ENCODE assay signal across 8 cellular contexts in the genomic region with DNA sequence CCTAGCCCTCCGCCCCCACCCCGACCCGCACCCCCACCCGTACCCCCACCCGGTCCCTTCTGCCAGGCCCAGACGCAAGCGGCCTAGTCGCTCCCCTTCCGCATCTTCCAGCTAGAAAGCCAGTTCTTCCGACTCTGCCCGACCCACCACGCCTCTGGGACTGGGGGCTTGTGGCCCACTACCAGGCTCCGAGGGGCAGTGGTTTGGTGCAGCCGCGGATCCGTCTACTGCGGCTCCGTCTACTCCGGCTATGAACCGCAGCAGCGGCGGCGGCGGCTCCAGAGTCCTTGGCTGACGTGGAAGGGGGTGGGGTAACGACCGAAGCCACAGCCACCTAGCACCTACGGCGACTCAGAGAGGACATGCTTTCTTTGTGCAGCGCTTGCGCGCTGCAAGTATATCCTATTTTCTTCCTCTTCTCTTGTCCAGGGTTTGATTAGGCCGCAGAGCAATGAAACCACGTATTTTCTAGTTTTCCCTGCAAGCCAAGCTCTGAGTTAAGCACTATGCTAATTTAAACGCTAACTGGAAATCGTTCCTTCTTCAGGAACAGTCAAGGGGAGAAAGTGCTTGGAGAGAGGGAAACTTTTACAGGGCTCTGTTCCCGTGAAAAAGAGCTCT. TPM values are rescaled to one million over a fixed set of nuclear protein-coding genes. Genes with fewer than 3 reads are reported as not detected.
DNase-seq lines count a peak whose midpoint lies in the region; ATAC-seq and TF ChIP-seq lines count a peak whose summit lies in the region.

A gene with protein sequence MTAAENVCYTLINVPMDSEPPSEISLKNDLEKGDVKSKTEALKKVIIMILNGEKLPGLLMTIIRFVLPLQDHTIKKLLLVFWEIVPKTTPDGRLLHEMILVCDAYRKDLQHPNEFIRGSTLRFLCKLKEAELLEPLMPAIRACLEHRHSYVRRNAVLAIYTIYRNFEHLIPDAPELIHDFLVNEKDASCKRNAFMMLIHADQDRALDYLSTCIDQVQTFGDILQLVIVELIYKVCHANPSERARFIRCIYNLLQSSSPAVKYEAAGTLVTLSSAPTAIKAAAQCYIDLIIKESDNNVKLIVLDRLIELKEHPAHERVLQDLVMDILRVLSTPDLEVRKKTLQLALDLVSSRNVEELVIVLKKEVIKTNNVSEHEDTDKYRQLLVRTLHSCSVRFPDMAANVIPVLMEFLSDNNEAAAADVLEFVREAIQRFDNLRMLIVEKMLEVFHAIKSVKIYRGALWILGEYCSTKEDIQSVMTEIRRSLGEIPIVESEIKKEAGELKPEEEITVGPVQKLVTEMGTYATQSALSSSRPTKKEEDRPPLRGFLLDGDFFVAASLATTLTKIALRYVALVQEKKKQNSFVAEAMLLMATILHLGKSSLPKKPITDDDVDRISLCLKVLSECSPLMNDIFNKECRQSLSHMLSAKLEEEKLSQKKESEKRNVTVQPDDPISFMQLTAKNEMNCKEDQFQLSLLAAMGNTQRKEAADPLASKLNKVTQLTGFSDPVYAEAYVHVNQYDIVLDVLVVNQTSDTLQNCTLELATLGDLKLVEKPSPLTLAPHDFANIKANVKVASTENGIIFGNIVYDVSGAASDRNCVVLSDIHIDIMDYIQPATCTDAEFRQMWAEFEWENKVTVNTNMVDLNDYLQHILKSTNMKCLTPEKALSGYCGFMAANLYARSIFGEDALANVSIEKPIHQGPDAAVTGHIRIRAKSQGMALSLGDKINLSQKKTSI (minus strand): TSS at position 252 of the 621 bp plus-strand sequence. CDS start 883 bp downstream, outside the sequence.

- DNase-seq in Calu3 (peak; percentile 91), epidermal melanocyte (ENCODE audit: insufficient read length, low spot score) (peak; percentile 74)
- peak; percentile 88 for DNase-seq in activated CD8-positive, alpha-beta memory T cell treated with anti-CD3 and anti-CD28 coated beads, Interleukin-2, amount 50 U/mL, for 4 hours
- DNase-seq in stimulated activated CD8-positive, alpha-beta memory T cell treated with anti-CD3 and anti-CD28 coated beads, Interleukin-4, amount 100 ng/mL, for 1 hour (ENCODE audit: low read depth in 2 of 2, low spot score in 1 of 2): peak; percentile 83

- peak within 1 kb of the TSS; percentile 12; the same call in 1 of the 2 replicates for H2AFZ ChIP-seq in OCI-LY1 (ENCODE audit: low read length)

- WGBS in HUES64: under 1% methylated on average over 33 of the region's 37 CpGs

- intact Hi-C loops in Calu3 (cut with micrococcal nuclease; ENCODE audit: unreplicated experiment): no loop called here

- H4K20me1 ChIP-seq in OCI-LY1 (ENCODE audit: insufficient read depth, low read length): no peaks in the 10 kb centered on the region

- no TSS peak for BruUV-seq in Calu3 (replicated peaks; lab: Mats Ljungman, UMichigan)

- peaks cover 60% of the 10 kb centered on the region for H3K36me3 Mint-ChIP-seq in Calu3 (ENCODE audit: insufficient read depth, unreplicated experiment)

- H3K9me3 ChIP-seq in HUES64 (ENCODE audit: insufficient read depth, low read depth, low read length): no peaks in the 10 kb centered on the region
- H3K9me3 ChIP-seq in OCI-LY1 (ENCODE audit: low read length): no peaks in the 10 kb centered on the region
- no peaks in the 10 kb centered on the region for H3K9me3 ChIP-seq in mononuclear cell (ENCODE audit: low read depth, low read length)

- H3K9me3 Mint-ChIP-seq in Calu3 (ENCODE audit: low read depth, unreplicated experiment): no peaks in the 10 kb centered on the region

- H3F3A ChIP-seq in OCI-LY1 (ENCODE audit: insufficient read depth, low read length): peaks cover 6% of the 10 kb centered on the region; the same call in 1 of the 2 replicates

- peak within 1 kb of the TSS; percentile 84 for H3K9ac ChIP-seq in HUES64 (ENCODE audit: low read depth, low read length)
- H3K9ac ChIP-seq in OCI-LY1 (ENCODE audit: low read length): peak within 1 kb of the TSS; percentile 73

- H3K79me2 ChIP-seq in OCI-LY1 (ENCODE audit: insufficient read depth, low read length): peaks cover 17% of the 10 kb centered on the region

- H3K27me3 Mint-ChIP-seq in Calu3 (ENCODE audit: unreplicated experiment): no peaks in the 10 kb centered on the region

- TF ChIP-seq CTCF in Calu3 (IDR thresholded peaks at IDR 0.05; ENCODE audit: unreplicated experiment) (no peak), OCI-LY1 (IDR thresholded peaks at IDR 0.05; ENCODE audit: low read length) (no peak)

- H3K4me3 ChIP-seq in HUES64 (ENCODE audit: low read length) (peak within 1 kb of the TSS; percentile 77), OCI-LY1 (ENCODE audit: low read depth, low read length, poor library complexity, severe bottlenecking) (peak within 1 kb of the TSS; percentile 85), mononuclear cell (ENCODE audit: low read length) (peak within 1 kb of the TSS; percentile 71)

- H3K27ac ChIP-seq in HUES64 (ENCODE audit: low read depth, low read length) (peak within 1 kb of the TSS; percentile 79), OCI-LY1 (ENCODE audit: low read depth, low read length, poor library complexity, severe bottlenecking) (peak within 1 kb of the TSS; percentile 21)

- H3K4me1 ChIP-seq in HUES64 (ENCODE audit: insufficient read depth, low read length) (peaks cover 4% of the 10 kb centered on the region), OCI-LY1 (ENCODE audit: insufficient read depth, low read length, severe bottlenecking) (peaks cover 20% of the 10 kb centered on the region), mononuclear cell (ENCODE audit: insufficient read depth, low read length) (peaks cover 16% of the 10 kb centered on the region)

- H3K4me2 ChIP-seq in OCI-LY1 (ENCODE audit: low read length): peak within 1 kb of the TSS; percentile 82

- CTCF ChIA-PET in Calu3 (lab: Charles Lee): interaction anchor here (0.6 to 1.6 kb wide), 4 partner anchors 9 to 145 kb away, joined by 3 to 5 read pairs (median 3); no protein-coding TSS in a partner anchor

- H3K4me1 Mint-ChIP-seq in Calu3 (ENCODE audit: low read depth, unreplicated experiment): no peaks in the 10 kb centered on the region

- no peaks in the 10 kb centered on the region for H3K9me2 ChIP-seq in OCI-LY1 (ENCODE audit: low read depth, low read length)

- peak within 1 kb of the TSS; percentile 79 for H3K4me3 Mint-ChIP-seq in Calu3 (ENCODE audit: low read depth, unreplicated experiment)

- H3K27ac Mint-ChIP-seq in Calu3 (ENCODE audit: unreplicated experiment): peak within 1 kb of the TSS; percentile 67

- peak; percentile 87 for ATAC-seq in GM21447 (IDR thresholded peaks at IDR 0.05; ENCODE audit: unreplicated experiment)

- H3K36me3 ChIP-seq in HUES64 (ENCODE audit: insufficient read depth, low read length) (peaks cover 53% of the 10 kb centered on the region), OCI-LY1 (ENCODE audit: insufficient read depth, low read length) (peaks cover 50% of the 10 kb centered on the region)

- H3K27me3 ChIP-seq in HUES64 (ENCODE audit: insufficient read depth, low read length) (no peaks in the 10 kb centered on the region), OCI-LY1 (ENCODE audit: insufficient read depth, low read length) (no peaks in the 10 kb centered on the region), mononuclear cell (ENCODE audit: insufficient read depth, low read length) (no peaks in the 10 kb centered on the region)

RNA-seq across cellular contexts. Expression of the gene that starts here (rescaled TPM):
- 92.1 and 95.5 TPM in 2 replicates for total RNA-seq in Calu3 (2022)
- 77.4 TPM for polyA plus RNA-seq in HUES64 (2013, experiment 1 of 2)
- polyA plus RNA-seq in HUES64 (2013, experiment 2 of 2): 78.5 TPM
- total RNA-seq in mononuclear cell: 127 TPM

Comparison
In these comparisons a context has a peak if more than half of its experiments do, and no peak if none do; other contexts are left out.
1. Peak in every context shown above with its lines: DNase-seq, ATAC-seq, H3K4me3 ChIP-seq and H3K27ac ChIP-seq.